17 cellular contexts compared by ENCODE assay signal in genomic region chrX:38896724-38897298, GRCh38.
A peak's percentile ranks its signal among the peaks of the same experiment; 100 is the strongest.
DNase-seq lines count a peak whose midpoint lies in the region; ATAC-seq lines count a peak whose summit lies in the region.
"Had no signal": no experiment of that assay in that cellular context is flagged by ENCODE, and none has a peak within 500 bp of the region (broad histone marks: within the 10 kb centered on the region; RNA-seq: fewer than 3 reads in every experiment).

No MANE protein-coding gene starts in this region.

- no peaks in the 10 kb centered on the region for H3K9me3 Mint-ChIP-seq in natural killer cell treated with Interleukin-12 subunit alpha and Interleukin-12 subunit beta and Interleukin-15 and Interleukin-18, amount 100 ng/mL, for 72 hours
- H3K9me3 Mint-ChIP-seq: activated naive CD8-positive, alpha-beta T cell treated with anti-CD3 and anti-CD28 coated beads for 36 hours; immature natural killer cell; memory B cell had no signal

- no peaks in the 10 kb centered on the region for H3K4me1 Mint-ChIP-seq in natural killer cell treated with Interleukin-12 subunit alpha and Interleukin-12 subunit beta and Interleukin-15 and Interleukin-18, amount 100 ng/mL, for 72 hours (ENCODE audit: low read depth in 2 of 2)

- DNase-seq in natural killer cell treated with Interleukin-12 subunit alpha and Interleukin-12 subunit beta and Interleukin-15 and Interleukin-18, amount 100 ng/mL, for 72 hours (ENCODE audit: low spot score): no peak
- no peak for DNase-seq in NK-92 treated with Interleukin-12 subunit alpha and Interleukin-12 subunit beta, amount 100 ng/mL, for 24 hours (lab: John Stamatoyannopoulos, UW)
- no peak for DNase-seq in stimulated activated CD4-positive, alpha-beta T cell treated with anti-CD3 and anti-CD28 coated beads, Interleukin-4, amount 100 ng/mL, for 4 hours
- DNase-seq: activated naive CD8-positive, alpha-beta T cell treated with anti-CD3 and anti-CD28 coated beads for 36 hours; C1 segment of cervical spinal cord; caudate nucleus; foreskin melanocyte; KBM-7; NCI-H1436 treated with DMSO at 0.1 percent for 48 hours; PC-9; stimulated activated naive CD4-positive, alpha-beta T cell treated with Interleukin-2 at 50 U/mL for 16 hours had no signal

- peaks cover 5 to 16% of the 10 kb centered on the region in 2 donors for H3K27me3 Mint-ChIP-seq in natural killer cell treated with Interleukin-12 subunit alpha and Interleukin-12 subunit beta and Interleukin-15 and Interleukin-18, amount 100 ng/mL, for 72 hours
- H3K27me3 Mint-ChIP-seq: activated naive CD8-positive, alpha-beta T cell treated with anti-CD3 and anti-CD28 coated beads for 36 hours; memory B cell had no signal

- no peak overlapping the region for H3K4me3 Mint-ChIP-seq in natural killer cell treated with Interleukin-12 subunit alpha and Interleukin-12 subunit beta and Interleukin-15 and Interleukin-18, amount 100 ng/mL, for 72 hours
- H3K4me3 Mint-ChIP-seq: activated naive CD8-positive, alpha-beta T cell treated with anti-CD3 and anti-CD28 coated beads for 36 hours; immature natural killer cell; memory B cell had no signal

- ATAC-seq in GM18867 (IDR thresholded peaks at IDR 0.05; ENCODE audit: unreplicated experiment) (peak; percentile 68), GM21515 (IDR thresholded peaks at IDR 0.05; ENCODE audit: unreplicated experiment) (peak; percentile 48), HG03175 (IDR thresholded peaks at IDR 0.05; ENCODE audit: unreplicated experiment) (peak; percentile 88), HG03135 (IDR thresholded peaks at IDR 0.05; ENCODE audit: unreplicated experiment) (no peak)
- peak; percentile 73 to 78 for ATAC-seq in natural killer cell treated with Interleukin-12 subunit alpha and Interleukin-12 subunit beta and Interleukin-15 and Interleukin-18, amount 100 ng/mL, for 72 hours

- no peaks in the 10 kb centered on the region for H3K36me3 Mint-ChIP-seq in natural killer cell treated with Interleukin-12 subunit alpha and Interleukin-12 subunit beta and Interleukin-15 and Interleukin-18, amount 100 ng/mL, for 72 hours
- H3K36me3 Mint-ChIP-seq: activated naive CD8-positive, alpha-beta T cell treated with anti-CD3 and anti-CD28 coated beads for 36 hours; immature natural killer cell; memory B cell had no signal

- H3K27ac Mint-ChIP-seq in natural killer cell treated with Interleukin-12 subunit alpha and Interleukin-12 subunit beta and Interleukin-15 and Interleukin-18, amount 100 ng/mL, for 72 hours: no peak overlapping the region
- H3K27ac Mint-ChIP-seq: activated naive CD8-positive, alpha-beta T cell treated with anti-CD3 and anti-CD28 coated beads for 36 hours; immature natural killer cell; memory B cell had no signal
